19 cellular contexts compared by ENCODE assay signal in the genomic region with DNA sequence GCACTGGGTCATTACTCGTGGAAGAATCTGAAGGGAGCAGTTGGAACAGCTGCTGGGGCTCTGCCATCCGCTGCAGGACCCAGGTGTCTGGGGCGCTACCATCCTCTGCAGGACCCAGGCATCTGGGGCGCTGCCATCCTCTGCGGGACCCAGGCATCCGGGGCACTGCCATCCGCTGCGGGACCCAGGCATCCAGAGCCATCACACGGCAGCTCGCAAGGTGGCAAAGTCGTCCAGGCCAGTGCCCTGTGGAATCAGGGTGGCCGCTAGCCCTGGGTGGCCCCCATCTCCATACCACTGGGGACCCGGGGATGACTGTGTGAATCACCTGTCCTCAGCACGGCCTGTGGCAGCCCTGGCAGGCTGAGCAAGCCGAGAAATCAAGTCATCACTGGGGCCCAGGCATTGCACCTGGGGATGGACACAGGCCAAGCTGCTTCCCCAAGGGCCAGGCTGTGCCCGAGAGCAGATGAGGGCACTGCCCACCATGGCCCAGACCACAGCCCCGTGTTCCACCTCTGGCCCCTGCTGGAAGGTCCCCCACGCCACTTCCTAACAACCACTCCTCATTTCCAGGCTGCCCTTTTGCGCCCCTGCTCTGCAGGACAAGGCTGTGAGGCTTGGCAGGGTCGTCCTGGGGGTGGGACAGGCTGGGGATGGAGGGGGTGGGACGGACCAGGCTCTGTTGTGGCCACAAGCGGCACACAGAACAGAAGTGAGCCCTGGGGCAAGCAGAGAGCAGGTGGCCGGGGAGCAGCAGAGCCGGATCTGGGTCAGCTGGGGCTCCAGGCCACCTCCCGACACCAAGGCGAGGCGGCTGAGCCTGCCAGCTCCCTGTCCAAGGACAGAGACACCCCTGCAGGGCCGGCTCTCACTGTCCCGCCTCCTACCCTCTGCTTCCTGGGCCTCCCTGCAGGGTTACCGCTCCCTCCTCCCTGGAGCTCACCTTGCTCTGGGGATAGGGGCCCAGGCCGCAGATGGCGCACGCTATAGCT. TPM values are rescaled to one million over a fixed set of nuclear protein-coding genes. Genes with fewer than 3 reads are reported as not detected.
DNase-seq lines count a peak whose midpoint lies in the region; ATAC-seq, FAIRE-seq and TF ChIP-seq lines count a peak whose summit lies in the region.
"Had no signal": no experiment of that assay in that cellular context is flagged by ENCODE, and none has a peak within 500 bp of the region (broad histone marks: within the 10 kb centered on the region; RNA-seq: fewer than 3 reads in every experiment).

No MANE protein-coding gene starts in this region.

- no peaks in the 10 kb centered on the region for H3K36me3 Mint-ChIP-seq in neural progenitor cell

- no peak overlapping the region for H3K27ac Mint-ChIP-seq in neural progenitor cell

- TF ChIP-seq POLR2A in adrenal gland (IDR thresholded peaks at IDR 0.05), result no peak
- TF ChIP-seq POLR2A in testis (IDR thresholded peaks at IDR 0.05), result no peak
- no peak for TF ChIP-seq POLR2A in GM12891 (IDR thresholded peaks at IDR 0.05; ENCODE audit: low read depth, low read length)

- TF ChIP-seq CTCF in adrenal gland (IDR thresholded peaks at IDR 0.05) (no peak), testis (IDR thresholded peaks at IDR 0.05) (no peak), neural progenitor cell (IDR thresholded peaks at IDR 0.05) (no peak)

- peaks cover 6 to 12% of the 10 kb centered on the region in 2 donors for H3K4me1 ChIP-seq in adrenal gland (replicated peaks in 1 of 2)
- H3K4me1 ChIP-seq in testis, result peaks cover 6% of the 10 kb centered on the region
- no peaks in the 10 kb centered on the region for H3K4me1 ChIP-seq in neural progenitor cell

- no peak overlapping the region for H3K9ac ChIP-seq in neural progenitor cell

- H3K9me3 ChIP-seq in adrenal gland (replicated peaks in 1 of 3) (no peaks in the 10 kb centered on the region), testis (no peaks in the 10 kb centered on the region), neural progenitor cell (ENCODE audit: low read depth) (no peaks in the 10 kb centered on the region)

- no peaks in the 10 kb centered on the region for H3K36me3 ChIP-seq in adrenal gland (replicated peaks in 1 of 2)
- no peaks in the 10 kb centered on the region for H3K36me3 ChIP-seq in testis (ENCODE audit: low read depth, missing control alignments)
- no peaks in the 10 kb centered on the region for H3K36me3 ChIP-seq in neural progenitor cell

- H3K9me3 Mint-ChIP-seq in neural progenitor cell, result no peaks in the 10 kb centered on the region

- no peaks in the 10 kb centered on the region for H4K20me1 ChIP-seq in neural progenitor cell (ENCODE audit: low read depth)

- no peaks in the 10 kb centered on the region for H3F3A ChIP-seq in neural progenitor cell (ENCODE audit: low read depth)

- H3K4me1 Mint-ChIP-seq in neural progenitor cell, result no peaks in the 10 kb centered on the region

- no peaks in the 10 kb centered on the region for H3K79me2 ChIP-seq in neural progenitor cell (ENCODE audit: low read depth)

- DNase-seq in Right ventricle myocardium superior (no peak), cardiac septum (ENCODE audit: low spot score) (no peak), adrenal gland (peak; percentile 69 to 90 (median 85)), left ventricle myocardium superior (no peak), testis (peak; percentile 53), GM12891 (ENCODE audit: insufficient read length, low spot score) (no peak), neural progenitor cell (ENCODE audit: low spot score) (no peak)
- DNase-seq in activated CD4-positive, alpha-beta T cell treated with anti-CD3 and anti-CD28 coated beads, Interleukin-2, amount 50 U/mL, for 48 hours, result no peak
- DNase-seq: DMS153, NCI-H1417, NCI-H1930, NCI-H2171 treated with DMSO at 0.1 percent for 48 hours, NCI-H774, SHP77 treated with DMSO at 0.1 percent for 48 hours had no signal

- peak overlapping the region in 1 of 5 donors; percentile 34 for H3K27ac ChIP-seq in adrenal gland
- no peak overlapping the region for H3K27ac ChIP-seq in testis
- no peak overlapping the region for H3K27ac ChIP-seq in neural progenitor cell
- H3K27ac ChIP-seq: C4-2B had no signal

- no peak overlapping the region for H3K4me3 Mint-ChIP-seq in neural progenitor cell

- H3K4me3 ChIP-seq in adrenal gland, result no peak overlapping the region
- no peak overlapping the region for H3K4me3 ChIP-seq in testis
- no peak overlapping the region for H3K4me3 ChIP-seq in neural progenitor cell
- H3K4me3 ChIP-seq: GM12878 had no signal

- FAIRE-seq in GM12891 (lab: Jason Lieb, UNC), result no peak
- FAIRE-seq: GM12878, GM19239 had no signal

- H2AFZ ChIP-seq in neural progenitor cell (replicated peaks), result no peak overlapping the region

- no peak overlapping the region for H3K4me2 ChIP-seq in neural progenitor cell

- peaks cover 7% of the 10 kb centered on the region for H3K27me3 Mint-ChIP-seq in neural progenitor cell (ENCODE audit: insufficient read depth, low read depth)

- intact Hi-C loops in Right ventricle myocardium superior (cut with DNase I) (no loop called here), cardiac septum (cut with DNase I) (no loop called here), adrenal gland (cut with DNase I) (no loop called here), left ventricle myocardium superior (cut with micrococcal nuclease) (no loop called here), testis (cut with DNase I; ENCODE audit: low total_unique reads) (no loop called here)

- ATAC-seq in Right ventricle myocardium superior (ENCODE audit: poor library complexity) (peak; percentile 61), left ventricle myocardium superior (peak; percentile 55)
- ATAC-seq: GM12878 had no signal

- H3K27me3 ChIP-seq in adrenal gland, result no peaks in the 10 kb centered on the region
- no peaks in the 10 kb centered on the region for H3K27me3 ChIP-seq in testis
- H3K27me3 ChIP-seq in neural progenitor cell, result no peaks in the 10 kb centered on the region

- WGBS in adrenal gland, 4 donors, result 63 to 78% (median 65%) methylated on average over 11 to 33 of the region's 33 CpGs
- WGBS in testis, 2 donors, result 63 to 73% methylated on average over 19 to 31 of the region's 33 CpGs

TF ChIP-seq in GM12891, 5 proteins besides CTCF, POLR2A, EP300 and RAD21:
- TF ChIP-seq POU2F2 (IDR thresholded peaks at IDR 0.05; ENCODE audit: low read depth, low read length) (no peak), POLR2AphosphoS5 (IDR thresholded peaks at IDR 0.05; ENCODE audit: low read depth, low read length) (no peak), PAX5 (IDR thresholded peaks at IDR 0.05; ENCODE audit: insufficient read depth, low read length, severe bottlenecking) (no peak), TAF1 (IDR thresholded peaks at IDR 0.05; ENCODE audit: low read depth, low read length) (no peak), SPI1 (IDR thresholded peaks at IDR 0.05; ENCODE audit: low read depth, low read length) (no peak)

RNA-seq across cellular contexts. Expression of gene GABRD, which starts 12.7 kb away (rescaled TPM):
- 0.43 TPM for total RNA-seq in Right ventricle myocardium superior
- total RNA-seq in cardiac septum, result 1.1 TPM
- total RNA-seq in adrenal gland, result 1 to 10 TPM in 7 of 8 donors, not detected in 1; 1.2 to 4.4 (median 3.0) TPM
- polyA plus RNA-seq in adrenal gland, result 1 to 10 TPM in 2 of 3 donors, under 1 TPM in 1; 0.75 to 6.6 (median 5.2) TPM
- 0.20 TPM for total RNA-seq in left ventricle myocardium superior
- total RNA-seq in testis, result 10 to 100 TPM; 16.9 to 18.1 TPM
- 7.8 TPM for polyA plus RNA-seq in testis (ENCODE audit: insufficient read depth, low read depth, low replicate concordance)
- polyA plus RNA-seq in GM12891 (2012; ENCODE audit: low read depth, missing spikeins), result not detected
- 0.31 and 0.45 TPM in 2 replicates for total RNA-seq in neural progenitor cell (ENCODE audit: low replicate concordance)
- total RNA-seq: GM12878, NCI-H460 had no signal
- polyA plus RNA-seq: GM12878 had no signal

RNA-seq across cellular contexts. Expression of gene PRKCZ, which starts 18.4 kb away (rescaled TPM):
- total RNA-seq in Right ventricle myocardium superior (13.5 TPM), cardiac septum (13.9 TPM), adrenal gland (10 to 100 TPM; 20.6 to 39.2 (median 25.4) TPM), left ventricle myocardium superior (20.8 TPM), testis (100 to 1,000 TPM in 1 of 2 donors, 10 to 100 TPM in 1; 86.4 to 123 TPM), neural progenitor cell (ENCODE audit: low replicate concordance) (33.4 and 47.2 TPM in 2 replicates)
- polyA plus RNA-seq in adrenal gland (10 to 100 TPM; 16.3 to 50.5 (median 34.5) TPM), testis (ENCODE audit: insufficient read depth, low read depth, low replicate concordance) (142 TPM)
- polyA plus RNA-seq in GM12891 (2012; ENCODE audit: low read depth, missing spikeins), result 0.82 TPM

RNA-seq across cellular contexts. Expression of gene CFAP74, which starts 28.3 kb away (rescaled TPM):
- not detected for total RNA-seq in Right ventricle myocardium superior
- total RNA-seq in cardiac septum, result not detected
- 1 to 10 TPM in 6 of 8 donors, under 1 TPM in 1, not detected in 1; 0.11 to 7.6 (median 2.8) TPM for total RNA-seq in adrenal gland
- polyA plus RNA-seq in adrenal gland, result 1 to 10 TPM in 2 of 3 donors, under 1 TPM in 1; 0.88 to 6.0 (median 4.0) TPM
- not detected for total RNA-seq in left ventricle myocardium superior
- total RNA-seq in testis, result 10 to 100 TPM; 16.4 to 25.5 TPM
- polyA plus RNA-seq in testis (ENCODE audit: insufficient read depth, low read depth, low replicate concordance), result 24.9 TPM
- polyA plus RNA-seq in GM12891 (2012; ENCODE audit: low read depth, missing spikeins), result not detected
- 0.19 TPM in 1 of 2 replicates, not detected in the other for total RNA-seq in neural progenitor cell (ENCODE audit: low replicate concordance)
- total RNA-seq: A172, GM12878, NCI-H460 had no signal

Comparison
In these comparisons a context has a peak if more than half of its experiments do, and no peak if none do; other contexts are left out.
1. DNase-seq: peak in adrenal gland (7 of 7) and testis (single experiment); none in Right ventricle myocardium superior (single experiment), cardiac septum (single experiment), left ventricle myocardium superior (single experiment), GM12891 (single experiment), activated CD4-positive, alpha-beta T cell treated with anti-CD3 and anti-CD28 coated beads, Interleukin-2, amount 50 U/mL, for 48 hours (0 of 2) and neural progenitor cell (single experiment).